ENCODE assay signal across 23 cellular contexts in the genomic region with DNA sequence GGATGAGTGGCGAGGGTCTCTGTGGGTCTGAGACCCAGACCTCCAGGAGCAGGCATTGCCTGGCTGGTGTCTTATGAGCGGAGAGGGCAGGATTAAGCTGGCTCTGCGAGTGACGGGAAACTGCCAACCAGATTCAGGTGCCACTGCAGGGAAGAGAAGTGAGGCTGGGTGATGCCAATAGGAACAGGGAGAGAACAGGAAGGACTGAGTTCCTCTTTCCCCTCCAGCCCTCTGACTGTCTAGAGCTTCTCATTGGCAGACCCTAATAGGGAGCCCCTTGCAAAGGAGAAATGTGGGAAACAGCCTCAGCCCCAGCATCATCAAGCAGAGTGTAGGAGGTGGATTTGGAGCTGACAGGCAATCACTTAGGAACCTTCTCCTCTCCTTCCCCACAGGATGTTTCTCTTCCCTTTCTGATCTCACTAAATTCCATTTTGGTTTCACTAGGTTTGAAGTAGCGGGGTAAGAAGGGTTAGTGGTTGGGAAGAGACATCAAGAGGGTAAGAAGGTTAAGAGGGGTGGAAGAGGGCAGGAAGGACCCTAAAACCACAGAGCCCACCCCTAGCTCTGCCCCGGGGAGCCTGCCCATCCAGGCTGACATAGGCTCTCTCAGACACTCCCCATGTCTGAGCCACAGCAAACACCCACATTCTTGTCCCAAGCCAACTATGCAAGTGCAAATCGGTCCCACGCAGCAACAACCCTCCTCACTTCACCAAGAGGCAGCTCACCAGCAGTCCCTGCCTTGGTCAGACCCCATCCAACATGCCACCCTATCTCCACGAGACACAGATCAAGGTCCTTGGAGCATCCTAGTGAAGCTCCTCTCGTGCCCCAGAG.
DNase-seq lines count a peak whose midpoint lies in the region; ATAC-seq, FAIRE-seq and TF ChIP-seq lines count a peak whose summit lies in the region.
"Had no signal": no experiment of that assay in that cellular context is flagged by ENCODE, and none has a peak within 500 bp of the region (broad histone marks: within the 10 kb centered on the region; RNA-seq: fewer than 3 reads in every experiment).

No MANE protein-coding gene starts in this region.

- SMC1A ChIA-PET in GM12878 (lab: Charles Lee; ENCODE audit: uncharacterized antibody, unreplicated experiment), result interaction anchor here (1.1 to 1.4 kb wide), 2 partner anchors 15 to 22 kb away, joined by 3 to 4 read pairs; no protein-coding TSS in a partner anchor

- TF ChIP-seq CTCF in right lobe of liver (IDR thresholded peaks at IDR 0.05) (no peak), HepG2 (CRISPR knock-in tag; IDR thresholded peaks at IDR 0.05) (no peak), GM12878 (IDR thresholded peaks at IDR 0.05 in 2 of 3, conservative IDR thresholded peaks at IDR 0.05 in 1 of 3; ENCODE audit: control insufficient read depth in 2 of 3, extremely low read depth in 1 of 3, insufficient read depth in 1 of 3, low read depth in 3 of 3, low read length in 3 of 3) (no peak), transverse colon (IDR thresholded peaks at IDR 0.05) (no peak)

- ATAC-seq in right lobe of liver, result peak; percentile 18 to 43 (median 29)
- no peak for ATAC-seq in HepG2
- ATAC-seq in GM12878, result no peak; the same call in 2 of the 3 replicates
- peak; percentile 7 for ATAC-seq in stimulated activated memory B cell treated with anti-CD40 and anti-IgM and Interleukin-4, amounts not matched to agents 10 μg/mL and 1 μg/mL and 100 μg/mL, for 72 hours

- no peak overlapping the region for H3K4me3 ChIP-seq in right lobe of liver
- no peak overlapping the region for H3K4me3 ChIP-seq in HepG2 (replicated peaks in 1 of 3; ENCODE audit: insufficient read depth in 1 of 3, low read depth in 2 of 3, low read length in 3 of 3)
- no peak overlapping the region for H3K4me3 ChIP-seq in GM12878
- H3K4me3 ChIP-seq in transverse colon, result no peak overlapping the region

- H3K79me2 ChIP-seq in HepG2 (ENCODE audit: insufficient read depth, low read length) (no peaks in the 10 kb centered on the region), GM12878 (ENCODE audit: control insufficient read depth, insufficient read depth, low read length) (no peaks in the 10 kb centered on the region)
- H3K79me2 ChIP-seq: parathyroid adenoma had no signal

- H3K4me1 ChIP-seq in right lobe of liver, result no peaks in the 10 kb centered on the region
- no peaks in the 10 kb centered on the region for H3K4me1 ChIP-seq in HepG2 (ENCODE audit: insufficient read depth, low read length)
- H3K4me1 ChIP-seq in GM12878 (ENCODE audit: control insufficient read depth, insufficient read depth, low read length), result peaks cover 6% of the 10 kb centered on the region
- H3K4me1 ChIP-seq in transverse colon, result no peaks in the 10 kb centered on the region
- H3K4me1 ChIP-seq: parathyroid adenoma had no signal

- TF ChIP-seq EP300 in HepG2 (IDR thresholded peaks at IDR 0.05; ENCODE audit: low read depth in 2 of 2, low read length in 2 of 2), result no peak
- no peak for TF ChIP-seq EP300 in HepG2 (CRISPR knock-in tag; IDR thresholded peaks at IDR 0.05; ENCODE audit: borderline replicate concordance)
- TF ChIP-seq EP300 in GM12878 (IDR thresholded peaks at IDR 0.05; ENCODE audit: borderline replicate concordance in 1 of 2, control insufficient read depth in 1 of 2, low read depth in 2 of 2, low read length in 2 of 2), result no peak
- no peak for TF ChIP-seq EP300 in transverse colon (IDR thresholded peaks at IDR 0.05; ENCODE audit: low read depth)

- TF ChIP-seq RAD21 in HepG2 (CRISPR knock-in tag; IDR thresholded peaks at IDR 0.05), result no peak
- TF ChIP-seq RAD21 in GM12878 (IDR thresholded peaks at IDR 0.05; ENCODE audit: insufficient read depth, low read depth, low read length), result no peak

- peaks cover 17% of the 10 kb centered on the region for H3K4me1 Mint-ChIP-seq in stimulated activated memory B cell treated with anti-CD40 and anti-IgM and Interleukin-4, amounts not matched to agents 10 μg/mL and 1 μg/mL and 100 μg/mL, for 72 hours
- H3K4me1 Mint-ChIP-seq: naive thymus-derived CD4-positive, alpha-beta T cell had no signal

- H4K20me1 ChIP-seq in HepG2 (ENCODE audit: insufficient read depth, low read length), result no peaks in the 10 kb centered on the region
- H4K20me1 ChIP-seq in GM12878 (ENCODE audit: control insufficient read depth, insufficient read depth), result no peaks in the 10 kb centered on the region

- WGBS in right lobe of liver (ENCODE audit: insufficient coverage, low coverage, low lambda C conversion rate, missing lambda C conversion rate), result 45% methylated on average over 6 of the region's 10 CpGs
- 7% methylated on average over 7 of the region's 10 CpGs for WGBS in HepG2 (ENCODE audit: low lambda C conversion rate)
- WGBS in GM12878 (ENCODE audit: insufficient coverage, insufficient replicate concordance, low lambda C conversion rate, missing lambda C conversion rate), result 30% methylated on average over 10 of the region's 10 CpGs
- 74% methylated on average over 10 of the region's 10 CpGs; no CpG with 5 or more reads in 1 of the 2 donors for WGBS in transverse colon (ENCODE audit: low coverage in 1 of 2), 2 donors

- H3K9ac ChIP-seq in HepG2 (ENCODE audit: insufficient read depth, low read depth, low read length), result no peak overlapping the region
- H3K9ac ChIP-seq in GM12878 (ENCODE audit: control insufficient read depth, insufficient read depth, low read length), result no peak overlapping the region
- H3K9ac ChIP-seq: parathyroid adenoma had no signal

- POLR2A ChIA-PET in HepG2 (lab: Yijun Ruan, JAX), result no interaction called here
- POLR2A ChIA-PET in GM12878 (lab: Charles Lee), result interaction anchor here (1.9 kb wide), 1 partner anchor 9 kb away, joined by 5 read pairs; no protein-coding TSS in a partner anchor

- no peak overlapping the region for H3K4me2 ChIP-seq in HepG2 (ENCODE audit: low read depth, low read length)
- H3K4me2 ChIP-seq in GM12878 (ENCODE audit: control insufficient read depth, insufficient read depth), result peak overlapping the region; percentile 34; the same call in 1 of the 2 replicates

- H3K36me3 Mint-ChIP-seq in stimulated activated memory B cell treated with anti-CD40 and anti-IgM and Interleukin-4, amounts not matched to agents 10 μg/mL and 1 μg/mL and 100 μg/mL, for 72 hours, result no peaks in the 10 kb centered on the region
- H3K36me3 Mint-ChIP-seq: naive thymus-derived CD4-positive, alpha-beta T cell; type B pancreatic cell had no signal

- H3K36me3 ChIP-seq in right lobe of liver (no peaks in the 10 kb centered on the region), HepG2 (replicated peaks in 1 of 2; ENCODE audit: control insufficient read depth in 1 of 2, insufficient read depth in 2 of 2, low read length in 2 of 2) (no peaks in the 10 kb centered on the region), GM12878 (ENCODE audit: control insufficient read depth in 2 of 2, insufficient read depth in 2 of 2, low read length in 1 of 2) (no peaks in the 10 kb centered on the region), transverse colon (no peaks in the 10 kb centered on the region)

- no peak overlapping the region for H3K27ac Mint-ChIP-seq in stimulated activated memory B cell treated with anti-CD40 and anti-IgM and Interleukin-4, amounts not matched to agents 10 μg/mL and 1 μg/mL and 100 μg/mL, for 72 hours
- H3K27ac Mint-ChIP-seq: type B pancreatic cell had no signal

- H3K27me3 Mint-ChIP-seq in stimulated activated memory B cell treated with anti-CD40 and anti-IgM and Interleukin-4, amounts not matched to agents 10 μg/mL and 1 μg/mL and 100 μg/mL, for 72 hours, result peaks cover 43% of the 10 kb centered on the region

- no peak overlapping the region for H3K4me3 Mint-ChIP-seq in stimulated activated memory B cell treated with anti-CD40 and anti-IgM and Interleukin-4, amounts not matched to agents 10 μg/mL and 1 μg/mL and 100 μg/mL, for 72 hours
- H3K4me3 Mint-ChIP-seq: naive thymus-derived CD4-positive, alpha-beta T cell; stimulated activated naive CD8-positive, alpha-beta T cell treated with anti-CD3 and anti-CD28 coated beads, Interleukin-15, Interleukin-2, amounts not matched to agents 100 ng/mL and 50 ng/mL, for 24 hours; type B pancreatic cell had no signal

- in situ Hi-C loops in HepG2 (cut with HindIII; ENCODE audit: extremely low pct_ligation_motif_present, low pct_unique_long_range_greater_than_20kb) (no loop called here), KBM-7 (cut with MboI; ENCODE audit: low pct_unique_long_range_greater_than_20kb, low sequenced_read_pairs) (no loop called here), GM12878 (cut with MboI) (no loop called here), transverse colon (cut with MboI; ENCODE audit: low pct_ligation_motif_present in 1 of 4, low pct_unique_long_range_greater_than_20kb in 1 of 4, low sequenced_read_pairs in 3 of 4) (no loop called here)

- FAIRE-seq in HepG2 (lab: Jason Lieb, UNC) (no peak), GM12878 (lab: Jason Lieb, UNC) (no peak)
- FAIRE-seq: astrocyte, frontal cortex, H54, kidney had no signal

- TF ChIP-seq POLR2A in right lobe of liver (IDR thresholded peaks at IDR 0.05) (no peak), HepG2 (IDR thresholded peaks at IDR 0.05; ENCODE audit: insufficient read depth in 1 of 2, low read depth in 2 of 2, low read length in 2 of 2) (no peak), GM12878 (IDR thresholded peaks at IDR 0.05; ENCODE audit: low read depth, low read length) (no peak), transverse colon (IDR thresholded peaks at IDR 0.05) (no peak)

- CTCF ChIA-PET in HepG2 (lab: Yijun Ruan, JAX; ENCODE audit: low intra/inter-chr PET ratio, low total read pairs) (no interaction called here), GM12878 (lab: Yijun Ruan, JAX) (interaction anchor here (1.1 to 2.7 kb wide), 4 partner anchors 10 to 115 kb away, joined by 3 to 8 read pairs (median 4); no protein-coding TSS in a partner anchor)

- H3K9me3 ChIP-seq in right lobe of liver, result no peaks in the 10 kb centered on the region
- no peaks in the 10 kb centered on the region for H3K9me3 ChIP-seq in HepG2 (ENCODE audit: low read length)
- no peaks in the 10 kb centered on the region for H3K9me3 ChIP-seq in GM12878 (replicated peaks; ENCODE audit: control insufficient read depth, insufficient read depth, low read length)
- no peaks in the 10 kb centered on the region for H3K9me3 ChIP-seq in transverse colon

- no peak for DNase-seq in right lobe of liver
- no peak for DNase-seq in HepG2 (ENCODE audit: low spot score)
- DNase-seq in KBM-7, result peak; percentile 20
- no peak for DNase-seq in GM12878 (ENCODE audit: low read depth, low spot score)
- no peak for DNase-seq in EL
- no peak for DNase-seq in cortex of kidney (lab: John Stamatoyannopoulos, UW)
- DNase-seq in transverse colon, result no peak
- DNase-seq: activated naive CD4-positive, alpha-beta T cell treated with Interleukin-2 at 50 U/mL for 16 hours; DMS79 treated with DMSO at 0.1 percent for 48 hours; effector CD8-positive, alpha-beta T cell; kidney; mesendoderm; naive thymus-derived CD4-positive, alpha-beta T cell; NCI-H1105 treated with DMSO at 0.1 percent for 48 hours; NCI-H2107; NCI-H524 treated with DMSO at 0.1 percent for 48 hours had no signal

- RAD21 ChIA-PET in GM12878 (lab: Charles Lee; ENCODE audit: unreplicated experiment), result no interaction called here

- intact Hi-C loops in right lobe of liver (cut with DNase I), result no loop called here
- intact Hi-C loops in HepG2 (cut with micrococcal nuclease; ENCODE audit: unreplicated experiment), result no loop called here
- intact Hi-C loops in GM12878 (cut with micrococcal nuclease; ENCODE audit: unreplicated experiment), result no loop called here
- intact Hi-C loops in transverse colon (cut with DNase I; ENCODE audit: low total_unique reads), result no loop called here

- H2AFZ ChIP-seq in HepG2 (ENCODE audit: low read length) (no peak overlapping the region), GM12878 (ENCODE audit: control insufficient read depth, low read depth, low read length) (no peak overlapping the region)
- H2AFZ ChIP-seq: parathyroid adenoma had no signal

- H3K27ac ChIP-seq in right lobe of liver (no peak overlapping the region), HepG2 (ENCODE audit: extremely low read length, insufficient read depth, low read length) (no peak overlapping the region), GM12878 (ENCODE audit: control insufficient read depth, insufficient read depth) (no peak overlapping the region), transverse colon (no peak overlapping the region)
- H3K27ac ChIP-seq: parathyroid adenoma had no signal

- H3K9me3 Mint-ChIP-seq in stimulated activated memory B cell treated with anti-CD40 and anti-IgM and Interleukin-4, amounts not matched to agents 10 μg/mL and 1 μg/mL and 100 μg/mL, for 72 hours, result no peaks in the 10 kb centered on the region
- H3K9me3 Mint-ChIP-seq: naive thymus-derived CD4-positive, alpha-beta T cell; stimulated activated naive CD8-positive, alpha-beta T cell treated with anti-CD3 and anti-CD28 coated beads, Interleukin-15, Interleukin-2, amounts not matched to agents 100 ng/mL and 50 ng/mL, for 24 hours; type B pancreatic cell had no signal

- no TSS peak for BruUV-seq in HepG2 (replicated peaks; lab: Mats Ljungman, UMichigan)
- no TSS peak for BruUV-seq in GM12878 (replicated peaks; lab: Mats Ljungman, UMichigan)

- no peaks in the 10 kb centered on the region for H3K27me3 ChIP-seq in right lobe of liver
- H3K27me3 ChIP-seq in HepG2 (ENCODE audit: control insufficient read depth in 1 of 2, insufficient read depth in 2 of 2, low read length in 2 of 2), result peaks cover 0 to 28% of the 10 kb centered on the region in 2 experiments; a peak in 3 of 5 replicates
- no peaks in the 10 kb centered on the region; a peak in 1 of 4 replicates for H3K27me3 ChIP-seq in GM12878 (replicated peaks in 1 of 2; ENCODE audit: control insufficient read depth in 2 of 2, insufficient read depth in 2 of 2, low read length in 1 of 2)
- no peaks in the 10 kb centered on the region for H3K27me3 ChIP-seq in transverse colon

Comparison
In these comparisons a context has a peak if more than half of its experiments do, and no peak if none do; other contexts are left out.
1. ATAC-seq: peak in right lobe of liver (4 of 4) and stimulated activated memory B cell treated with anti-CD40 and anti-IgM and Interleukin-4, amounts not matched to agents 10 μg/mL and 1 μg/mL and 100 μg/mL, for 72 hours (single experiment); none in HepG2 (single experiment) and GM12878 (single experiment).